In genomic region chr22:42984814-42985540, GRCh38 we compare ENCODE assay signal across 20 cellular contexts. TPM values are rescaled to one million over a fixed set of nuclear protein-coding genes. Genes with fewer than 3 reads are reported as not detected.
DNase-seq lines count a peak whose midpoint lies in the region; ATAC-seq, FAIRE-seq and TF ChIP-seq lines count a peak whose summit lies in the region.
"Had no signal": no experiment of that assay in that cellular context is flagged by ENCODE, and none has a peak within 500 bp of the region (broad histone marks: within the 10 kb centered on the region; RNA-seq: fewer than 3 reads in every experiment).

No MANE protein-coding gene starts in this region.

- ATAC-seq in upper lobe of right lung (peak; percentile 23), HG03521 (IDR thresholded peaks at IDR 0.05; ENCODE audit: unreplicated experiment) (no peak)
- ATAC-seq: body of pancreas, GM12878, natural killer cell, psoas muscle had no signal

- no peak overlapping the region for H3K14ac ChIP-seq in H1 (ENCODE audit: insufficient read length)

- intact Hi-C loops in upper lobe of right lung (cut with DNase I), result loop anchor here (10.0 kb wide), 1 partner anchor 110 kb away; no protein-coding TSS in a partner anchor

- TF ChIP-seq EP300 in H1 (IDR thresholded peaks at IDR 0.05; ENCODE audit: borderline replicate concordance in 1 of 2, low read depth in 2 of 2, low read length in 2 of 2), result no peak

- no peak overlapping the region for H3K23ac ChIP-seq in H1 (ENCODE audit: insufficient read length)

- H4K8ac ChIP-seq in H1 (ENCODE audit: extremely low read depth, insufficient read depth, low read length), result peak overlapping the region; percentile 69; the same call in 1 of the 2 replicates

- no peaks in the 10 kb centered on the region for H3K9me3 Mint-ChIP-seq in neural crest cell
- H3K9me3 Mint-ChIP-seq: activated T-helper 2 cell treated with anti-CD3 and anti-CD28 coated beads, Interferon-gamma antibody, Interleukin-2, Interleukin-4, amounts not matched to agents 10 μg/mL and 5 μg/mL and 100 μg/mL, durations not matched to agents 14 hours and 24 hours and 36 hours; natural killer cell had no signal

- no peak for DNase-seq in H1 (ENCODE audit: low read depth in 1 of 2, low spot score in 2 of 2)
- no peak for DNase-seq in neural crest cell (ENCODE audit: low read depth, low spot score)
- no peak for DNase-seq in upper lobe of right lung
- DNase-seq in HuH-7 (ENCODE audit: low spot score), result no peak
- no peak for DNase-seq in glomerular visceral epithelial cell (ENCODE audit: extremely low spot score)
- DNase-seq: body of pancreas, cortex of kidney, DMS79 treated with DMSO at 0.1 percent for 48 hours, glutamatergic neuron, natural killer cell, NCI-H146, NCI-H2171, NCI-H526, psoas muscle, WERI-Rb-1 had no signal

- TF ChIP-seq RAD21 in H1 (IDR thresholded peaks at IDR 0.05 in 1 of 2, conservative IDR thresholded peaks at IDR 0.05 in 1 of 2; ENCODE audit: low read depth in 2 of 2, low read length in 2 of 2), result no peak

- no peak overlapping the region for H2BK20ac ChIP-seq in H1 (ENCODE audit: low read length)

- H3K27ac ChIP-seq in HUES64 (ENCODE audit: low read depth, low read length), result peak overlapping the region; percentile 56; the same call in 1 of the 2 replicates
- no peak overlapping the region for H3K27ac ChIP-seq in H1 (ENCODE audit: low read depth, low read length)
- H3K27ac ChIP-seq in upper lobe of right lung, result no peak overlapping the region
- H3K27ac ChIP-seq: psoas muscle, WERI-Rb-1 had no signal

- no peak overlapping the region for H2AFZ ChIP-seq in H1 (ENCODE audit: low read length)

- no peak for FAIRE-seq in H1 (lab: Jason Lieb, UNC)
- FAIRE-seq: GM12878 had no signal

- H3K4me1 ChIP-seq in HUES64 (ENCODE audit: insufficient read depth, low read length) (peaks cover 25% of the 10 kb centered on the region), H1 (replicated peaks in 1 of 4; ENCODE audit: control insufficient read depth in 3 of 4, insufficient read depth in 4 of 4, low read length in 3 of 4) (peaks cover 0 to 19% (median 5%) of the 10 kb centered on the region in 4 experiments; a peak in 5 of 7 replicates), upper lobe of right lung (no peaks in the 10 kb centered on the region)

- no peak overlapping the region for H3K56ac ChIP-seq in H1 (replicated peaks; ENCODE audit: insufficient read length, low read depth, low read length)

- peak overlapping the region; percentile 27 for H3K4me3 Mint-ChIP-seq in neural crest cell
- H3K4me3 Mint-ChIP-seq: natural killer cell had no signal

- 85% methylated on average over 9 of the region's 9 CpGs for WGBS in HUES64
- WGBS in H1 (ENCODE audit: extremely low coverage in 1 of 2, insufficient coverage in 1 of 2, insufficient read length in 1 of 2, insufficient replicate concordance in 2 of 2, low coverage in 1 of 2, low lambda C conversion rate in 2 of 2, missing lambda C conversion rate in 1 of 2), 2 experiments, result 83% methylated on average over 9 of the region's 9 CpGs; no CpG with 5 or more reads in 1 of the 2 experiments

- no peaks in the 10 kb centered on the region for H3K9me3 ChIP-seq in HUES64 (ENCODE audit: insufficient read depth, low read depth, low read length)
- no peaks in the 10 kb centered on the region for H3K9me3 ChIP-seq in H1 (ENCODE audit: insufficient read depth in 2 of 2, low read depth in 1 of 2, low read length in 1 of 2)
- no peaks in the 10 kb centered on the region for H3K9me3 ChIP-seq in upper lobe of right lung
- H3K9me3 ChIP-seq: body of pancreas, psoas muscle, SK-N-SH had no signal

- peak overlapping the region; percentile 40 for H3K27ac Mint-ChIP-seq in neural crest cell (ENCODE audit: unreplicated experiment)
- H3K27ac Mint-ChIP-seq: activated T-helper 2 cell treated with anti-CD3 and anti-CD28 coated beads, Interferon-gamma antibody, Interleukin-2, Interleukin-4, amounts not matched to agents 10 μg/mL and 5 μg/mL and 100 μg/mL, durations not matched to agents 14 hours and 24 hours and 36 hours had no signal

- 0 out of 2 replicates have a peak overlapping the region, but pooled peaks have one; percentile 1 for H2BK5ac ChIP-seq in H1 (ENCODE audit: low read depth, low read length)

- H3K79me1 ChIP-seq in H1 (ENCODE audit: low read depth, low read length), result peaks cover 2% of the 10 kb centered on the region

- H3K36me3 Mint-ChIP-seq in neural crest cell (ENCODE audit: low read depth), result peaks cover 4% of the 10 kb centered on the region
- H3K36me3 Mint-ChIP-seq: natural killer cell had no signal

- no peak for TF ChIP-seq CTCF in H1 (IDR thresholded peaks at IDR 0.05; ENCODE audit: control extremely low read depth in 1 of 3, insufficient read depth in 1 of 3, low read depth in 1 of 3, low read length in 3 of 3)
- no peak for TF ChIP-seq CTCF in neural crest cell (conservative IDR thresholded peaks at IDR 0.05)
- no peak for TF ChIP-seq CTCF in upper lobe of right lung (IDR thresholded peaks at IDR 0.05)

- no peak overlapping the region for H2AK5ac ChIP-seq in H1 (ENCODE audit: low read depth, low read length)

- no peak for TF ChIP-seq POLR2A in H1 (IDR thresholded peaks at IDR 0.05; ENCODE audit: control extremely low read depth in 1 of 2, low read depth in 2 of 2, low read length in 2 of 2)

- H3K36me3 ChIP-seq in HUES64 (ENCODE audit: insufficient read depth, low read length), result no peaks in the 10 kb centered on the region
- H3K36me3 ChIP-seq in H1 (ENCODE audit: control insufficient read depth in 2 of 4, insufficient read depth in 4 of 4, low read length in 3 of 4), result no peaks in the 10 kb centered on the region
- no peaks in the 10 kb centered on the region for H3K36me3 ChIP-seq in upper lobe of right lung
- H3K36me3 ChIP-seq: WERI-Rb-1 had no signal

- H3K23me2 ChIP-seq in H1 (ENCODE audit: low read depth, low read length), result no peaks in the 10 kb centered on the region

- CTCF ChIA-PET in H1 (lab: Charles Lee; ENCODE audit: partially characterized antibody), result interaction anchor here (1.3 kb wide), 1 partner anchor 21 kb away, joined by 3 read pairs; no protein-coding TSS in a partner anchor

- no peak overlapping the region for H2BK120ac ChIP-seq in H1 (replicated peaks; ENCODE audit: low read depth, low read length)

- peak overlapping the region in 1 of 2 experiments; percentile 27; a peak in 3 of 4 replicates for H3K4me2 ChIP-seq in H1 (ENCODE audit: insufficient read depth in 1 of 2, low read depth in 2 of 2, low read length in 2 of 2)
- H3K4me2 ChIP-seq: SK-N-SH had no signal

- H2BK12ac ChIP-seq in H1 (ENCODE audit: low read depth, low read length), result no peak overlapping the region

- no peak overlapping the region for H3K4me3 ChIP-seq in HUES64 (ENCODE audit: low read length)
- no peak overlapping the region for H3K4me3 ChIP-seq in H1 (ENCODE audit: extremely low read depth in 1 of 4, insufficient read depth in 2 of 4, low read depth in 3 of 4, low read length in 4 of 4)
- H3K4me3 ChIP-seq in upper lobe of right lung, result no peak overlapping the region
- H3K4me3 ChIP-seq: body of pancreas, GM12878, psoas muscle had no signal

- no peak overlapping the region for H3K4ac ChIP-seq in H1 (replicated peaks; ENCODE audit: insufficient read length, low read depth, low read length)

- H3K9ac ChIP-seq in HUES64 (ENCODE audit: low read depth, low read length) (no peak overlapping the region; the same call in 1 of the 2 replicates), H1 (replicated peaks in 1 of 4; ENCODE audit: extremely low read depth in 1 of 4, low read depth in 3 of 4, low read length in 3 of 4) (no peak overlapping the region)
- H3K9ac ChIP-seq: SK-N-SH had no signal

- H3K27me3 ChIP-seq in HUES64 (ENCODE audit: insufficient read depth, low read length) (no peaks in the 10 kb centered on the region), H1 (replicated peaks in 1 of 4; ENCODE audit: control insufficient read depth in 3 of 4, extremely low read depth in 1 of 4, insufficient read depth in 3 of 4, low read length in 3 of 4) (no peaks in the 10 kb centered on the region), upper lobe of right lung (no peaks in the 10 kb centered on the region)
- H3K27me3 ChIP-seq: body of pancreas had no signal

- POLR2A ChIA-PET in H1 (lab: Charles Lee; ENCODE audit: partially characterized antibody), result interaction anchor here (1.0 to 2.9 kb wide), 3 partner anchors 17 to 68 kb away, joined by 3 to 13 read pairs (median 3); partner anchors contain the start of gene PACSIN2

- no peak overlapping the region for H3K18ac ChIP-seq in H1 (ENCODE audit: extremely low read depth, low read length)

- peaks cover 32% of the 10 kb centered on the region for H3K4me1 Mint-ChIP-seq in neural crest cell

- peaks cover 0 to 11% of the 10 kb centered on the region in 2 experiments for H4K20me1 ChIP-seq in H1 (replicated peaks in 1 of 2; ENCODE audit: control insufficient read depth in 1 of 2, insufficient read depth in 2 of 2, low read length in 2 of 2)

- H2BK15ac ChIP-seq in H1 (ENCODE audit: low read length), result no peak overlapping the region

- no peaks in the 10 kb centered on the region for H3K27me3 Mint-ChIP-seq in neural crest cell (ENCODE audit: low read depth)

- peaks cover 8 to 57% of the 10 kb centered on the region in 2 experiments for H3K79me2 ChIP-seq in H1 (ENCODE audit: control insufficient read depth in 1 of 2, insufficient read depth in 2 of 2, low read length in 2 of 2)

- no peak overlapping the region for H4K91ac ChIP-seq in H1 (replicated peaks; ENCODE audit: insufficient read length, low read length)

- no peak overlapping the region for H4K5ac ChIP-seq in H1 (ENCODE audit: insufficient read length, low read depth, low read length)

TF ChIP-seq in H1, 55 proteins besides CTCF, POLR2A, EP300 and RAD21 (continues in another document):
- TF ChIP-seq SRF (IDR thresholded peaks at IDR 0.05; ENCODE audit: low read depth, low read length), result no peak
- no peak for TF ChIP-seq SAP30 (IDR thresholded peaks at IDR 0.05; ENCODE audit: insufficient read depth, insufficient replicate concordance, low read length)
- no peak for TF ChIP-seq EZH2 (IDR thresholded peaks at IDR 0.05; ENCODE audit: low read depth, low read length, severe bottlenecking)
- no peak for TF ChIP-seq SP2 (IDR thresholded peaks at IDR 0.05; ENCODE audit: low read length)
- no peak for TF ChIP-seq CTBP2 (IDR thresholded peaks at IDR 0.05; ENCODE audit: borderline replicate concordance, insufficient read depth, insufficient read length, low read length)
- no peak for TF ChIP-seq POLR2AphosphoS5 (IDR thresholded peaks at IDR 0.05; ENCODE audit: low read depth, low read length)

RNA-seq across cellular contexts. Expression of gene PACSIN2, which starts 30.0 kb away (rescaled TPM):
- polyA plus RNA-seq in HUES64 (2013, experiment 1 of 2), result 47.2 TPM
- polyA plus RNA-seq in HUES64 (2013, experiment 2 of 2), result 46.5 TPM
- 62.6 and 64.2 TPM in 2 replicates for total RNA-seq in H1 (2021; fragmentation: NEBNext Ultra II Directional; extraction: Animal tissue kit (Norgen Biotek cat#: 25700))
- 44.8 and 57.8 TPM in 2 replicates for polyA plus RNA-seq in H1 (2011; rRNA removed)
- 73.7 TPM for polyA plus RNA-seq in H1 (2011; cell fraction: cytosol; rRNA removed)
- polyA plus RNA-seq in H1 (2011; cell fraction: nucleus; rRNA removed), result 60.0 TPM
- polyA plus RNA-seq in H1 (2012, experiment 1 of 2), result 48.4 to 49.4 TPM (median 48.9 TPM) in 4 replicates
- polyA plus RNA-seq in H1 (2012, experiment 2 of 2), result 18.3 TPM
- polyA plus RNA-seq in H1 (2013, experiment 1 of 2), result 32.1 TPM
- polyA plus RNA-seq in H1 (2013, experiment 2 of 2), result 31.1 TPM
- polyA minus RNA-seq in H1 (2011; rRNA and poly(A)+ RNA removed), result 34.2 and 37.0 TPM in 2 replicates
- 19.7 TPM for polyA minus RNA-seq in H1 (2011; cell fraction: cytosol; rRNA and poly(A)+ RNA removed)
- polyA minus RNA-seq in H1 (2011; cell fraction: nucleus; rRNA and poly(A)+ RNA removed), result 19.7 TPM
- total RNA-seq in neural crest cell, result 76.1 and 79.4 TPM in 2 replicates
- total RNA-seq in upper lobe of right lung, result 128 TPM
